In genomic region chr2:239376351-239376750, GRCh38 we compare ENCODE assay signal across 17 cellular contexts. TPM values are rescaled to one million over a fixed set of nuclear protein-coding genes. Genes with fewer than 3 reads are reported as not detected.
A peak's percentile ranks its signal among the peaks of the same experiment; 100 is the strongest.
DNase-seq lines count a peak whose midpoint lies in the region; ATAC-seq, FAIRE-seq and TF ChIP-seq lines count a peak whose summit lies in the region.
"Had no signal": no experiment of that assay in that cellular context is flagged by ENCODE, and none has a peak within 500 bp of the region (broad histone marks: within the 10 kb centered on the region; RNA-seq: fewer than 3 reads in every experiment).

No MANE protein-coding gene starts in this region.

- H3K4me3 ChIP-seq in kidney (ENCODE audit: low read length in 2 of 2): no peak overlapping the region
- no peak overlapping the region for H3K4me3 ChIP-seq in uterus

- no peaks in the 10 kb centered on the region for H3K27me3 Mint-ChIP-seq in activated naive CD4-positive, alpha-beta T cell treated with anti-CD3 and anti-CD28 coated beads, Interleukin-2, amount 10 ng/mL, durations not matched to agents 7 days and 5 days
- peaks cover 0 to 2% of the 10 kb centered on the region in 2 donors for H3K27me3 Mint-ChIP-seq in natural killer cell treated with Interleukin-12 subunit alpha and Interleukin-12 subunit beta and Interleukin-15 and Interleukin-18, amount 100 ng/mL, for 72 hours
- H3K27me3 Mint-ChIP-seq: CD4-positive, alpha-beta memory T cell had no signal

- no peak overlapping the region for H3K9ac ChIP-seq in kidney (ENCODE audit: low read length in 2 of 2)
- H3K9ac ChIP-seq: KMS-11 had no signal

- no peak for ATAC-seq in natural killer cell treated with Interleukin-12 subunit alpha and Interleukin-12 subunit beta and Interleukin-15 and Interleukin-18, amount 100 ng/mL, for 72 hours
- no peak for ATAC-seq in GM19452 (IDR thresholded peaks at IDR 0.05; ENCODE audit: unreplicated experiment)
- ATAC-seq: Right ventricle myocardium inferior had no signal

- TF ChIP-seq CTCF in kidney (IDR thresholded peaks at IDR 0.05; ENCODE audit: borderline replicate concordance, extremely low read depth, insufficient read depth): no peak
- TF ChIP-seq CTCF in uterus (IDR thresholded peaks at IDR 0.05): no peak

- peaks cover 0 to under 1% of the 10 kb centered on the region in 2 donors for H3K4me1 ChIP-seq in kidney (ENCODE audit: control insufficient read depth in 1 of 2, insufficient read depth in 1 of 2, low read depth in 1 of 2, low read length in 2 of 2)
- no peaks in the 10 kb centered on the region for H3K4me1 ChIP-seq in uterus

- H3K9me3 Mint-ChIP-seq in activated naive CD4-positive, alpha-beta T cell treated with anti-CD3 and anti-CD28 coated beads, Interleukin-2, amount 10 ng/mL, durations not matched to agents 7 days and 5 days: no peaks in the 10 kb centered on the region
- H3K9me3 Mint-ChIP-seq in natural killer cell treated with Interleukin-12 subunit alpha and Interleukin-12 subunit beta and Interleukin-15 and Interleukin-18, amount 100 ng/mL, for 72 hours: no peaks in the 10 kb centered on the region
- H3K9me3 Mint-ChIP-seq: CD4-positive, alpha-beta memory T cell; HFFc6 had no signal

- DNase-seq in activated naive CD4-positive, alpha-beta T cell treated with anti-CD3 and anti-CD28 coated beads, Interleukin-2, amount 10 ng/mL, durations not matched to agents 7 days and 5 days: peak; percentile 18
- DNase-seq in activated naive CD4-positive, alpha-beta T cell (lab: John Stamatoyannopoulos, UW): no peak
- DNase-seq in kidney: peak; percentile 64
- DNase-seq in natural killer cell treated with Interleukin-12 subunit alpha and Interleukin-12 subunit beta and Interleukin-15 and Interleukin-18, amount 100 ng/mL, for 72 hours (ENCODE audit: low spot score): peak; percentile 46
- no peak for DNase-seq in urothelium cell line (ENCODE audit: low spot score)
- no peak for DNase-seq in GM19238 (ENCODE audit: insufficient read length, low spot score)
- no peak for DNase-seq in uterus
- DNase-seq: CD4-positive, alpha-beta memory T cell; H7; HFFc6; MV-4-11; NCI-H1694 treated with DMSO at 0.1 percent for 48 hours; NCI-H526 treated with DMSO at 0.1 percent for 48 hours had no signal

- no peak overlapping the region for H3K27ac Mint-ChIP-seq in activated naive CD4-positive, alpha-beta T cell treated with anti-CD3 and anti-CD28 coated beads, Interleukin-2, amount 10 ng/mL, durations not matched to agents 7 days and 5 days
- no peak overlapping the region for H3K27ac Mint-ChIP-seq in natural killer cell treated with Interleukin-12 subunit alpha and Interleukin-12 subunit beta and Interleukin-15 and Interleukin-18, amount 100 ng/mL, for 72 hours
- H3K27ac Mint-ChIP-seq: HFFc6 had no signal

- no peaks in the 10 kb centered on the region for H3K27me3 ChIP-seq in uterus

- no peak overlapping the region for H3K4me3 Mint-ChIP-seq in activated naive CD4-positive, alpha-beta T cell treated with anti-CD3 and anti-CD28 coated beads, Interleukin-2, amount 10 ng/mL, durations not matched to agents 7 days and 5 days
- H3K4me3 Mint-ChIP-seq in natural killer cell treated with Interleukin-12 subunit alpha and Interleukin-12 subunit beta and Interleukin-15 and Interleukin-18, amount 100 ng/mL, for 72 hours: no peak overlapping the region
- H3K4me3 Mint-ChIP-seq: CD4-positive, alpha-beta memory T cell; HFFc6 had no signal

- TF ChIP-seq POLR2A in uterus (IDR thresholded peaks at IDR 0.05): no peak

- H3K36me3 ChIP-seq in kidney (ENCODE audit: control insufficient read depth in 1 of 2, insufficient read depth in 2 of 2, low read length in 2 of 2) (no peaks in the 10 kb centered on the region), uterus (no peaks in the 10 kb centered on the region)

- H3K27ac ChIP-seq in kidney (ENCODE audit: low read depth in 2 of 2, low read length in 2 of 2) (no peak overlapping the region), uterus (no peak overlapping the region)
- H3K27ac ChIP-seq: KMS-11 had no signal

- FAIRE-seq in kidney (lab: Jason Lieb, UNC): no peak
- peak; percentile 35 for FAIRE-seq in urothelium cell line (lab: Jason Lieb, UNC)
- FAIRE-seq: GM12891 had no signal

- CTCF ChIA-PET in activated naive CD4-positive, alpha-beta T cell treated with anti-CD3 and anti-CD28 coated beads, Interleukin-2, amount 10 ng/mL, durations not matched to agents 7 days and 5 days (lab: Charles Lee): no interaction called here

- peaks cover 6% of the 10 kb centered on the region for H3K36me3 Mint-ChIP-seq in activated naive CD4-positive, alpha-beta T cell treated with anti-CD3 and anti-CD28 coated beads, Interleukin-2, amount 10 ng/mL, durations not matched to agents 7 days and 5 days
- no peaks in the 10 kb centered on the region for H3K36me3 Mint-ChIP-seq in natural killer cell treated with Interleukin-12 subunit alpha and Interleukin-12 subunit beta and Interleukin-15 and Interleukin-18, amount 100 ng/mL, for 72 hours

- H3K4me1 Mint-ChIP-seq in activated naive CD4-positive, alpha-beta T cell treated with anti-CD3 and anti-CD28 coated beads, Interleukin-2, amount 10 ng/mL, durations not matched to agents 7 days and 5 days: peaks cover 14% of the 10 kb centered on the region
- H3K4me1 Mint-ChIP-seq in natural killer cell treated with Interleukin-12 subunit alpha and Interleukin-12 subunit beta and Interleukin-15 and Interleukin-18, amount 100 ng/mL, for 72 hours (ENCODE audit: low read depth in 2 of 2): peaks cover 9 to 18% of the 10 kb centered on the region in 2 donors

- intact Hi-C loops in kidney (cut with DNase I): no loop called here
- intact Hi-C loops in uterus (cut with DNase I; ENCODE audit: low total_unique reads): no loop called here

- H3K9me3 ChIP-seq in kidney (ENCODE audit: control insufficient read depth in 1 of 2, low read length in 2 of 2) (no peaks in the 10 kb centered on the region), uterus (no peaks in the 10 kb centered on the region)

RNA-seq across cellular contexts. Expression of gene HDAC4, which starts 24.5 kb away (rescaled TPM):
- 56.8 TPM for total RNA-seq in kidney
- 2.2 TPM for polyA plus RNA-seq in kidney (ENCODE audit: insufficient read depth, low read depth, low replicate concordance)
- total RNA-seq in natural killer cell treated with Interleukin-12 subunit alpha and Interleukin-12 subunit beta and Interleukin-15 and Interleukin-18, amount 100 ng/mL, for 72 hours: 10 to 100 TPM; 22.3 to 48.6 TPM
- total RNA-seq in uterus: 10 to 100 TPM; 42.1 to 91.5 (median 73.4) TPM

Comparison
In these comparisons a context has a peak if more than half of its experiments do, and no peak if none do; other contexts are left out.
1. DNase-seq: peak in activated naive CD4-positive, alpha-beta T cell treated with anti-CD3 and anti-CD28 coated beads, Interleukin-2, amount 10 ng/mL, durations not matched to agents 7 days and 5 days (single experiment), kidney (single experiment) and natural killer cell treated with Interleukin-12 subunit alpha and Interleukin-12 subunit beta and Interleukin-15 and Interleukin-18, amount 100 ng/mL, for 72 hours (single experiment); none in activated naive CD4-positive, alpha-beta T cell (0 of 4), urothelium cell line (single experiment), GM19238 (single experiment) and uterus (0 of 2).